In genomic region chrX:1521459-1521956, GRCh38 we compare ENCODE assay signal across 8 cellular contexts. TPM values are rescaled to one million over a fixed set of nuclear protein-coding genes. Genes with fewer than 3 reads are reported as not detected.
DNase-seq lines count a peak whose midpoint lies in the region; ATAC-seq, FAIRE-seq and TF ChIP-seq lines count a peak whose summit lies in the region.

No MANE protein-coding gene starts in this region.

- no peaks in the 10 kb centered on the region for H3K9me2 ChIP-seq in OCI-LY1 (ENCODE audit: low read depth, low read length)

- no peak for TF ChIP-seq CTCF in OCI-LY1 (IDR thresholded peaks at IDR 0.05; ENCODE audit: low read length)
- no peak for TF ChIP-seq CTCF in WERI-Rb-1 (IDR thresholded peaks at IDR 0.05; ENCODE audit: low read depth, low read length)
- TF ChIP-seq CTCF in gastrocnemius medialis (IDR thresholded peaks at IDR 0.05 in 4 of 5, conservative IDR thresholded peaks at IDR 0.05 in 1 of 5): no peak

- peak overlapping the region; percentile 66 for H3K4me2 ChIP-seq in OCI-LY1 (ENCODE audit: low read length)

- H3K36me3 Mint-ChIP-seq in activated naive CD4-positive, alpha-beta T cell treated with anti-CD3 and anti-CD28 coated beads, Interleukin-2, amount 10 ng/mL, durations not matched to agents 7 days and 5 days: peaks cover 48% of the 10 kb centered on the region

- H3K27ac ChIP-seq in OCI-LY1 (ENCODE audit: low read depth, low read length, poor library complexity, severe bottlenecking) (peak overlapping the region; percentile 90), WERI-Rb-1 (no peak overlapping the region), gastrocnemius medialis (no peak overlapping the region)

- peaks cover 57% of the 10 kb centered on the region for H3K4me1 Mint-ChIP-seq in activated naive CD4-positive, alpha-beta T cell treated with anti-CD3 and anti-CD28 coated beads, Interleukin-2, amount 10 ng/mL, durations not matched to agents 7 days and 5 days

- peak; percentile 92 for ATAC-seq in GM18907 (IDR thresholded peaks at IDR 0.05; ENCODE audit: unreplicated experiment)
- peak; percentile 86 for ATAC-seq in HG02840 (IDR thresholded peaks at IDR 0.05; ENCODE audit: low FRiP score, unreplicated experiment)
- no peak for ATAC-seq in gastrocnemius medialis

- H3K27ac Mint-ChIP-seq in activated naive CD4-positive, alpha-beta T cell treated with anti-CD3 and anti-CD28 coated beads, Interleukin-2, amount 10 ng/mL, durations not matched to agents 7 days and 5 days: peak overlapping the region; percentile 94

- intact Hi-C loops in gastrocnemius medialis (cut with DNase I; ENCODE audit: low total_unique reads): no loop called here

- H3K36me3 ChIP-seq in OCI-LY1 (ENCODE audit: insufficient read depth, low read length) (peaks cover 67% of the 10 kb centered on the region; the same call in 1 of the 2 replicates), WERI-Rb-1 (no peaks in the 10 kb centered on the region), gastrocnemius medialis (no peaks in the 10 kb centered on the region)

- no peaks in the 10 kb centered on the region for H3K27me3 ChIP-seq in OCI-LY1 (ENCODE audit: insufficient read depth, low read length)
- no peaks in the 10 kb centered on the region for H3K27me3 ChIP-seq in WERI-Rb-1 (ENCODE audit: insufficient read depth, low read depth, severe bottlenecking)
- H3K27me3 ChIP-seq in gastrocnemius medialis: no peaks in the 10 kb centered on the region

- H3K4me1 ChIP-seq in OCI-LY1 (ENCODE audit: insufficient read depth, low read length, severe bottlenecking) (peaks cover 28% of the 10 kb centered on the region), gastrocnemius medialis (no peaks in the 10 kb centered on the region)

- DNase-seq in activated naive CD4-positive, alpha-beta T cell treated with anti-CD3 and anti-CD28 coated beads, Interleukin-2, amount 10 ng/mL, durations not matched to agents 7 days and 5 days: peak; percentile 89
- DNase-seq in stimulated activated naive CD4-positive, alpha-beta T cell (lab: John Stamatoyannopoulos, UW): peak; percentile 26 to 72 (median 56)
- DNase-seq in WERI-Rb-1: no peak
- DNase-seq in H54 (ENCODE audit: insufficient read length, low spot score): no peak
- DNase-seq in gastrocnemius medialis: no peak

- peaks cover 16% of the 10 kb centered on the region for H3K9me3 Mint-ChIP-seq in activated naive CD4-positive, alpha-beta T cell treated with anti-CD3 and anti-CD28 coated beads, Interleukin-2, amount 10 ng/mL, durations not matched to agents 7 days and 5 days

- no peaks in the 10 kb centered on the region for H3K27me3 Mint-ChIP-seq in activated naive CD4-positive, alpha-beta T cell treated with anti-CD3 and anti-CD28 coated beads, Interleukin-2, amount 10 ng/mL, durations not matched to agents 7 days and 5 days

- peak overlapping the region; percentile 27; the same call in 1 of the 2 replicates for H3K9ac ChIP-seq in OCI-LY1 (ENCODE audit: low read length)

- H3F3A ChIP-seq in OCI-LY1 (ENCODE audit: insufficient read depth, low read length): peaks cover 28% of the 10 kb centered on the region

- no peak for FAIRE-seq in H54 (lab: Jason Lieb, UNC)

- no peak overlapping the region for H2AFZ ChIP-seq in OCI-LY1 (ENCODE audit: low read length)

- in situ Hi-C loops in gastrocnemius medialis (cut with MboI; ENCODE audit: low sequenced_read_pairs in 4 of 4): no loop called here

- H3K79me2 ChIP-seq in OCI-LY1 (ENCODE audit: insufficient read depth, low read length): peaks cover 52% of the 10 kb centered on the region

- H3K9me3 ChIP-seq in OCI-LY1 (ENCODE audit: low read length) (no peaks in the 10 kb centered on the region), WERI-Rb-1 (ENCODE audit: severe bottlenecking) (no peaks in the 10 kb centered on the region), gastrocnemius medialis (no peaks in the 10 kb centered on the region)

- H3K4me3 ChIP-seq in OCI-LY1 (ENCODE audit: low read depth, low read length, poor library complexity, severe bottlenecking) (peak overlapping the region; percentile 42), WERI-Rb-1 (ENCODE audit: low read depth, low read length) (no peak overlapping the region), gastrocnemius medialis (no peak overlapping the region)

- TF ChIP-seq POLR2A in H54 (IDR thresholded peaks at IDR 0.05; ENCODE audit: low read depth, low read length) (no peak), gastrocnemius medialis (IDR thresholded peaks at IDR 0.05) (no peak)

- CTCF ChIA-PET in activated naive CD4-positive, alpha-beta T cell treated with anti-CD3 and anti-CD28 coated beads, Interleukin-2, amount 10 ng/mL, durations not matched to agents 7 days and 5 days (lab: Charles Lee): no interaction called here

- peak overlapping the region; percentile 39 for H3K4me3 Mint-ChIP-seq in activated naive CD4-positive, alpha-beta T cell treated with anti-CD3 and anti-CD28 coated beads, Interleukin-2, amount 10 ng/mL, durations not matched to agents 7 days and 5 days

- 0 out of 2 replicates have a peak, but pooled peaks cover 2% of the 10 kb centered on the region for H4K20me1 ChIP-seq in OCI-LY1 (ENCODE audit: insufficient read depth, low read length)

RNA-seq across cellular contexts. Expression of gene P2RY8, which starts 15.5 kb away (rescaled TPM):
- total RNA-seq in gastrocnemius medialis: 1 to 10 TPM in 1 of 4 donors, under 1 TPM in 3; 0.36 to 1.1 (median 0.62) TPM

Comparison
In these comparisons a context has a peak if more than half of its experiments do, and no peak if none do; other contexts are left out.
1. ATAC-seq: peak in GM18907 (single experiment) and HG02840 (single experiment); none in gastrocnemius medialis (0 of 2).
2. DNase-seq: peak in activated naive CD4-positive, alpha-beta T cell treated with anti-CD3 and anti-CD28 coated beads, Interleukin-2, amount 10 ng/mL, durations not matched to agents 7 days and 5 days (single experiment) and stimulated activated naive CD4-positive, alpha-beta T cell (6 of 6); none in WERI-Rb-1 (single experiment), H54 (single experiment) and gastrocnemius medialis (0 of 2).